In the genomic region with DNA sequence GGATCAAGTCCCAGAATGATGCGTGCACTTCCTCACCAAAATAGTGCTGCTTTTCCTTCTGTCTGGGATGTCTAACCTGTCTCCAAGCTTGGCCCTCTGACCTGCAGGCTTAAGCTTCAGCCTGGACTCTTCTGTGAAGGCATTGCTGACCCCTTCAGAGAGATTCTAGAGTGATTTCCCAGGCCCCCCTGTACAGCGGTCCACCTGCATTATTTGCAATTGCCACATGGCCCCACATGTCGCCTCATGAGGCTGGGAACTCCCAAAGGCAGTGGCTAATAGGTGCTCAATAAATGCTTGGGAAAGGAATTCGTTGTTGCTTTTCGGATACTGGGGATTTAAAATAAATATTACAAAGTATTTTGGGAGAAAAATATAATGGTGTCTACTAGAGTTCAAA, we compare ENCODE assay signal across 1 cellular context.
TF ChIP-seq lines count a peak whose summit lies in the region.

No MANE protein-coding gene starts in this region.

TF ChIP-seq in HCT116, 20 proteins besides CTCF, POLR2A, EP300 and RAD21 (continued from another document):
- TF ChIP-seq EGR1 (IDR thresholded peaks at IDR 0.05; ENCODE audit: low read depth): no peak
- no peak for TF ChIP-seq ELF1 (IDR thresholded peaks at IDR 0.05; ENCODE audit: borderline replicate concordance, low read depth)
- TF ChIP-seq ATF3 (IDR thresholded peaks at IDR 0.05): no peak
- TF ChIP-seq EZH2phosphoT487 (IDR thresholded peaks at IDR 0.05; ENCODE audit: borderline replicate concordance): no peak
- TF ChIP-seq CEBPB (IDR thresholded peaks at IDR 0.05; ENCODE audit: low read depth): no peak
- TF ChIP-seq MAX (IDR thresholded peaks at IDR 0.05): no peak
- no peak for TF ChIP-seq REST (IDR thresholded peaks at IDR 0.05; ENCODE audit: low read depth)
- TF ChIP-seq EZH2 (IDR thresholded peaks at IDR 0.05): no peak
- no peak for TF ChIP-seq POLR2AphosphoS5 (IDR thresholded peaks at IDR 0.05; ENCODE audit: low read depth, low read length)
- TF ChIP-seq CBX3 (IDR thresholded peaks at IDR 0.05; ENCODE audit: low read depth): no peak
- no peak for TF ChIP-seq JUND (IDR thresholded peaks at IDR 0.05)
